ENCODE assay signal across 8 cellular contexts in the genomic region with DNA sequence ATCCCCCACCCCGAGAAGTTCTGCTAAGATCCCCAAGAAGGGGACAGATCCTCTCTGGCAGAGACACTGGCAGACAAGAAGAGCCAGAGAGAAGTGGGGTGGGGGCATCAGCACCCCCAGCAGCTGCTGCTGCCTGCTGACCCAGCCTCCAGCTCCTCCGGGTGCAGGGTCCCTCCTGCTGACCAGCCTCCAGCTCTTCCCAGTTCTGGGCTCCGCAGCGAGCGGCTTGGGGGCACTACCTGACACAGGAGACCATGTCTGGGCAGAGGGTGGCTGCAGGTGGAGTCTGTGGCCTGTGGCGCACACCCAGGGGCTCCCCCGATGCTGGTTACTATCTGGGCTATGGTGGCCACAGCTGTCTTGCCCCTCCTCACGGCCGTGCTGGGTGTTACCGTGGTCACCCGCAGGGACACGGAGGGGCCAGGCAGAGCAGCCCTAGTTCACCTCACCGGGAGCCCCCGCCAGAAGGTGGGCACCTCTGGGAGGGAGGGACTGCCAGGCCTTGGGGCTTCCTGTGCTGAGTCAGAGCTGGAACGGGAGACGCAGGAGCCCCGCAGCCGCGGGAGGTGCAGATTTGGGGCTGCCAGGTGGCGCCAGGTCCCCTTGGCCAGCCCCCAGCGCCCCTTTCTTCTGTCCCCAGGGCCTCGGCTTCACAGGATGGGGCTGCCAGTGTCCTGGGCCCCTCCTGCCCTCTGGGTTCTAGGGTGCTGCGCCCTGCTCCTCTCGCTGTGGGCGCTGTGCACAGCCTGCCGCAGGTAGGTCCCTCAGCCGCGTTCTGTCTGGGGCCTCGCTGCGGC. TPM values are rescaled to one million over a fixed set of nuclear protein-coding genes. Genes with fewer than 3 reads are reported as not detected.
A peak's percentile ranks its signal among the peaks of the same experiment; 100 is the strongest.
DNase-seq lines count a peak whose midpoint lies in the region; ATAC-seq and TF ChIP-seq lines count a peak whose summit lies in the region.

No MANE protein-coding gene starts in this region.

- H3K4me3 Mint-ChIP-seq in CD4-positive, alpha-beta memory T cell, result peak overlapping the region; percentile 89 to 95 (median 91)

- peaks cover 22% of the 10 kb centered on the region for H3K36me3 ChIP-seq in CD4-positive, alpha-beta memory T cell (ENCODE audit: insufficient read depth, low read length)
- H3K36me3 ChIP-seq in KOPT-K1 (ENCODE audit: insufficient read depth, low read length) (peaks cover 34% of the 10 kb centered on the region), mucosa of descending colon (ENCODE audit: low read depth) (no peaks in the 10 kb centered on the region)

- TF ChIP-seq CTCF in mucosa of descending colon (IDR thresholded peaks at IDR 0.05), result no peak

- H3K27ac Mint-ChIP-seq in CD4-positive, alpha-beta memory T cell, result peak overlapping the region; percentile 90 to 97 (median 94)

- peak overlapping the region; percentile 91 to 92 for H3K4me3 ChIP-seq in CD4-positive, alpha-beta memory T cell (ENCODE audit: low read length in 2 of 2)
- no peak overlapping the region for H3K4me3 ChIP-seq in mucosa of descending colon

- H3K4me1 Mint-ChIP-seq in CD4-positive, alpha-beta memory T cell, result peaks cover 10 to 28% (median 15%) of the 10 kb centered on the region in 4 donors

- ATAC-seq in mucosa of descending colon (peak; percentile 13), GM21515 (IDR thresholded peaks at IDR 0.05; ENCODE audit: unreplicated experiment) (no peak)

- CTCF ChIA-PET in CD4-positive, alpha-beta memory T cell (lab: Charles Lee; ENCODE audit: partially characterized antibody), result interaction anchor here (0.8 to 2.4 kb wide), 16 partner anchors 9 to 243 kb away, joined by 3 to 26 read pairs (median 4); a partner anchor contains a TSS

- H3K27me3 ChIP-seq in CD4-positive, alpha-beta memory T cell (ENCODE audit: insufficient read depth, low read length), result no peaks in the 10 kb centered on the region

- H3K27me3 Mint-ChIP-seq in CD4-positive, alpha-beta memory T cell, result no peaks in the 10 kb centered on the region

- peak overlapping the region; percentile 69 for H3K27ac ChIP-seq in CD4-positive, alpha-beta memory T cell (ENCODE audit: low read depth, low read length)
- peak overlapping the region; percentile 89 for H3K27ac ChIP-seq in KOPT-K1 (ENCODE audit: low read depth, low read length, poor library complexity, severe bottlenecking)

- H3K36me3 Mint-ChIP-seq in CD4-positive, alpha-beta memory T cell, result peaks cover 7 to 29% of the 10 kb centered on the region in 2 donors

- H3K9me3 ChIP-seq in CD4-positive, alpha-beta memory T cell (ENCODE audit: control insufficient read depth in 1 of 2, low read length in 2 of 2), result no peaks in the 10 kb centered on the region
- H3K9me3 ChIP-seq in KOPT-K1 (ENCODE audit: insufficient read depth, low read length, poor library complexity, severe bottlenecking) (no peaks in the 10 kb centered on the region), mucosa of descending colon (no peaks in the 10 kb centered on the region)

- intact Hi-C loops in CD4-positive, alpha-beta memory T cell (cut with micrococcal nuclease), result loop anchor here (1.0 to 5.0 kb wide), 7 partner anchors 9 to 220 kb away; a partner anchor contains a TSS
- intact Hi-C loops in mucosa of descending colon (cut with DNase I, micrococcal nuclease), result no loop called here

- H3K9me3 Mint-ChIP-seq in CD4-positive, alpha-beta memory T cell, result peaks cover 0 to 3% (median 0%) of the 10 kb centered on the region in 8 donors

- peak; percentile 61 to 84 (median 66) for DNase-seq in CD4-positive, alpha-beta memory T cell
- DNase-seq in activated T-helper 9 cell treated with anti-CD3 and anti-CD28 coated beads, Interleukin-2, amount 50 U/mL, for 16 hours (ENCODE audit: low read depth), result peak; percentile 37
- DNase-seq in mucosa of descending colon, result peak; percentile 38 to 80 (median 67)
- DNase-seq in mucosa of gallbladder (ENCODE audit: low spot score), result no peak
- DNase-seq in EL, result no peak
- no peak for DNase-seq in NCI-H446 treated with DMSO at 0.1 percent for 48 hours (lab: John Stamatoyannopoulos, UW)

- POLR2A ChIA-PET in CD4-positive, alpha-beta memory T cell (lab: Charles Lee; ENCODE audit: partially characterized antibody), result interaction anchor here (0.6 to 7.0 kb wide), 33 partner anchors 8 to 342 kb away, joined by 3 to 202 read pairs (median 8); a partner anchor contains a TSS

- peaks cover 40% of the 10 kb centered on the region for H3K4me1 ChIP-seq in CD4-positive, alpha-beta memory T cell (ENCODE audit: insufficient read depth, low read length)
- H3K4me1 ChIP-seq in mucosa of descending colon (ENCODE audit: low read depth), result peaks cover 43% of the 10 kb centered on the region

RNA-seq across cellular contexts. Expression of a gene that starts 0.6 kb away (rescaled TPM):
- 100 to 1,000 TPM; 162 to 169 TPM for total RNA-seq in CD4-positive, alpha-beta memory T cell
- polyA plus RNA-seq in CD4-positive, alpha-beta memory T cell, result 100 to 1,000 TPM; 297 to 324 TPM
- total RNA-seq in mucosa of descending colon (10 to 100 TPM; 10.4 to 11.2 (median 10.8) TPM), mucosa of gallbladder (14.8 TPM)

RNA-seq across cellular contexts. Expression of a gene that starts 2.5 kb away (rescaled TPM):
- 100 to 1,000 TPM; 121 to 124 TPM for total RNA-seq in CD4-positive, alpha-beta memory T cell
- 1 to 10 TPM; 2.2 to 7.6 TPM for polyA plus RNA-seq in CD4-positive, alpha-beta memory T cell
- 10 to 100 TPM; 44.9 to 65.0 (median 50.6) TPM for total RNA-seq in mucosa of descending colon
- total RNA-seq in mucosa of gallbladder, result 93.6 TPM

RNA-seq across cellular contexts. Expression of a gene that starts 29.3 kb away (rescaled TPM):
- total RNA-seq in CD4-positive, alpha-beta memory T cell, result 10 to 100 TPM; 51.8 to 55.3 TPM
- polyA plus RNA-seq in CD4-positive, alpha-beta memory T cell, result 10 to 100 TPM; 34.6 to 69.5 TPM
- total RNA-seq in mucosa of descending colon (10 to 100 TPM; 24.3 to 34.0 (median 31.7) TPM), mucosa of gallbladder (34.7 TPM)

RNA-seq across cellular contexts. Expression of a gene that starts 29.3 kb away (rescaled TPM):
- 10 to 100 TPM; 85.6 to 92.0 TPM for total RNA-seq in CD4-positive, alpha-beta memory T cell
- 10 to 100 TPM; 65.5 to 66.3 TPM for polyA plus RNA-seq in CD4-positive, alpha-beta memory T cell
- total RNA-seq in mucosa of descending colon, result 10 to 100 TPM; 64.5 to 69.7 (median 68.6) TPM
- total RNA-seq in mucosa of gallbladder, result 52.2 TPM

RNA-seq across cellular contexts. Expression of a gene that starts 40.6 kb away (rescaled TPM):
- total RNA-seq in CD4-positive, alpha-beta memory T cell, result not detected
- polyA plus RNA-seq in CD4-positive, alpha-beta memory T cell, result not detected
- total RNA-seq in mucosa of descending colon (10 to 100 TPM in 1 of 3 donors, not detected in 2; 19.7 TPM), mucosa of gallbladder (3.2 TPM)

Comparison
In these comparisons a context has a peak if more than half of its experiments do, and no peak if none do; other contexts are left out.
1. DNase-seq: peak in CD4-positive, alpha-beta memory T cell (5 of 5), activated T-helper 9 cell treated with anti-CD3 and anti-CD28 coated beads, Interleukin-2, amount 50 U/mL, for 16 hours (single experiment) and mucosa of descending colon (3 of 3); none in mucosa of gallbladder (single experiment), EL (single experiment) and NCI-H446 treated with DMSO at 0.1 percent for 48 hours (single experiment).
2. RNA of a gene that starts 0.6 kb away (total RNA-seq): 162 to 169 TPM in CD4-positive, alpha-beta memory T cell; 14.8 TPM in mucosa of gallbladder (single experiment) and 10.4 to 11.2 TPM in mucosa of descending colon; every median in the first group is over 10 times any median in the second.